Comparison of ENCODE assay signal across 1 cellular context in genomic region chr19:6719540-6719861, GRCh38.
TF ChIP-seq lines count a peak whose summit lies in the region.

No MANE protein-coding gene starts in this region.

TF ChIP-seq in A549, 52 proteins besides CTCF, POLR2A, EP300 and RAD21:
- TF ChIP-seq ZNF302 (CRISPR knock-in tag; IDR thresholded peaks at IDR 0.05), result no peak
- no peak for TF ChIP-seq SMC3 (IDR thresholded peaks at IDR 0.05)
- no peak for TF ChIP-seq HEYL (CRISPR knock-in tag; IDR thresholded peaks at IDR 0.05)
- TF ChIP-seq JUN (IDR thresholded peaks at IDR 0.05), result no peak
- no peak for TF ChIP-seq ZSCAN20 (CRISPR knock-in tag; IDR thresholded peaks at IDR 0.05)
- TF ChIP-seq FOXS1 (CRISPR knock-in tag; IDR thresholded peaks at IDR 0.05), result no peak
- TF ChIP-seq FOSL2 (IDR thresholded peaks at IDR 0.05), result no peak
- TF ChIP-seq FOSL2 (CRISPR knock-in tag; IDR thresholded peaks at IDR 0.05), result no peak
- TF ChIP-seq KDM1A (IDR thresholded peaks at IDR 0.05; ENCODE audit: low read depth), result no peak
- TF ChIP-seq RARB (CRISPR knock-in tag; IDR thresholded peaks at IDR 0.05), result no peak
- TF ChIP-seq POLR2AphosphoS2 (conservative IDR thresholded peaks at IDR 0.05; ENCODE audit: low read length), result no peak
- TF ChIP-seq RNF2 (IDR thresholded peaks at IDR 0.05; ENCODE audit: borderline replicate concordance, low read depth), result no peak
- TF ChIP-seq JUNB (IDR thresholded peaks at IDR 0.05), result no peak
